16 cellular contexts compared by ENCODE assay signal in the genomic region with DNA sequence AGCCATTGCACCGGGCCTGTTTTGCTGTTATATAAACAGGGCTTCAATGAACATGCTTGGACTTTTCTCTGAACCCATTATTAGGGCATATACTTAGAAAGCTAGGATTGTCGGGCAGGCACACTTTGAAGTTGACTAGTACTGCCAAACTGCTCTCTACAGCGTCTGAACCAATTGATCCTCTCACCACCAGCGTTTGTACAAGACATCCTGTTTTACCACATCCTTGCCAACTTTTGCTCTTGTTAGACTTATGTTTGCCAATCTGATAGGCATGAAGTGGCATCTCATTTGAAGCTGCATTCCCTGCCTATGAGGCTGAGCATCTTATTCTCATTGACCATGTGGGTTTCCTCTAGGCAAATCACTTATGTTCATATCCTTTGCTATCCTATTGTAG. TPM values are rescaled to one million over a fixed set of nuclear protein-coding genes. Genes with fewer than 3 reads are reported as not detected.
"Had no signal": no experiment of that assay in that cellular context is flagged by ENCODE, and none has a peak within 500 bp of the region (broad histone marks: within the 10 kb centered on the region; RNA-seq: fewer than 3 reads in every experiment).

No MANE protein-coding gene starts in this region.

- ATAC-seq: left ventricle myocardium superior had no signal

- H3K27ac ChIP-seq: sigmoid colon, SJSA1 had no signal

- H3K27me3 Mint-ChIP-seq: activated T-cell treated with anti-CD3 and anti-CD28 coated beads, Interleukin-2, amount 50 U/mL, for 24 hours; stimulated activated naive CD8-positive, alpha-beta T cell treated with anti-CD3 and anti-CD28 coated beads, Interleukin-15, Interleukin-2, amounts not matched to agents 100 ng/mL and 50 ng/mL, for 24 hours had no signal

- H3K27me3 ChIP-seq: sigmoid colon, SJSA1, upper lobe of left lung had no signal

- H3K9me3 ChIP-seq: sigmoid colon, SJSA1, spleen, upper lobe of left lung had no signal

- H3K9me3 Mint-ChIP-seq: activated T-cell treated with anti-CD3 and anti-CD28 coated beads, Interleukin-2, amount 50 U/mL, for 24 hours; nephron progenitor cell; stimulated activated naive CD8-positive, alpha-beta T cell treated with anti-CD3 and anti-CD28 coated beads, Interleukin-15, Interleukin-2, amounts not matched to agents 100 ng/mL and 50 ng/mL, for 24 hours had no signal

- DNase-seq: activated CD4-positive, CD25-positive, alpha-beta regulatory T cell; activated effector memory CD4-positive, alpha-beta T cell treated with anti-CD3 and anti-CD28 coated beads, Interleukin-2, amount 50 U/mL, for 16 hours; activated T-cell treated with anti-CD3 and anti-CD28 coated beads, Interleukin-2, amount 50 U/mL, for 24 hours; hippocampal formation; left ventricle myocardium superior; mesenchymal stem cell; nephron progenitor cell; sigmoid colon; spleen; upper lobe of left lung had no signal

- H3K36me3 ChIP-seq: sigmoid colon, SJSA1, spleen, upper lobe of left lung had no signal

- H3K27ac Mint-ChIP-seq: activated T-cell treated with anti-CD3 and anti-CD28 coated beads, Interleukin-2, amount 50 U/mL, for 24 hours; nephron progenitor cell; stimulated activated naive CD8-positive, alpha-beta T cell treated with anti-CD3 and anti-CD28 coated beads, Interleukin-15, Interleukin-2, amounts not matched to agents 100 ng/mL and 50 ng/mL, for 24 hours had no signal

- FAIRE-seq: endometrium, TTC549 had no signal

- H3K4me3 Mint-ChIP-seq: activated T-cell treated with anti-CD3 and anti-CD28 coated beads, Interleukin-2, amount 50 U/mL, for 24 hours; nephron progenitor cell; stimulated activated naive CD8-positive, alpha-beta T cell treated with anti-CD3 and anti-CD28 coated beads, Interleukin-15, Interleukin-2, amounts not matched to agents 100 ng/mL and 50 ng/mL, for 24 hours had no signal

- H3K4me3 ChIP-seq: sigmoid colon, SJSA1, spleen, upper lobe of left lung had no signal

RNA-seq across cellular contexts. Expression of a gene that starts 7.9 kb away (rescaled TPM):
- total RNA-seq: kidney epithelial cell; T-helper 2 cell treated with Interferon-gamma antibody and Interleukin-4, amounts not matched to agents 100 ng/mL and 5 ng/mL, for 36 hours had no signal
